ENCODE assay signal across 8 cellular contexts in the genomic region with DNA sequence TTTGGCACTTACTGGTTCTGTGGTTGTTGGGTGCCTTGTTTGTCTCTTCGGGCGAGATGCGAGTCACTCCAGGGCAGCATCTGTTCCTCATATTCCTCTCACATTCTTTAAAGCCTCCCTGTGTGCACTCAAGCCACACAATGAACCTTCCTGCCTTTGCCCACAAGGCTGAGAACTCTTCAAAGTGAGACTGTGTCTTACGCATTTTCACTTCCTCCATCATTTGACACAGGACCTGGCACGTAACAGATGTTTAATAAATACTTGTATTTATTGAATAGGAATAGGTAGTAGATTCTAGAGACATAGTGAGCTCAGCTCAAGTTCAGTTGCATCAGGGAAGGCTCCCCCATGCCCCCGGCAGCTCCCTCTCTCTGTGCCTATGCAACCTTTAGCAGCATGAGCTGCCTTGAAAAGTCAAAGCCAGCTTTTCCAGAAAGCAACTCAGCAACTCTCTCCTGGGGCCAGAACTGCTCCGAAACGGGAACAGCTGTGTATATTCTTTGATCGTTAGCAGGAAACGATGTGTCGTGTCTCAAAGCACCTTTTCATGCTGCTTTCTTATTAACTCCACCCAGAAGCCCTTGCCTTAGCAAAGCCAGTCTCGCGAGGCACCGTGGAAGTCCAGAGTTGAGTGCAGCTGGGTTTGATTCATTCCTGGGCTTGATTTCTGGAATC.
A peak's percentile ranks its signal among the peaks of the same experiment; 100 is the strongest.
DNase-seq lines count a peak whose midpoint lies in the region; ATAC-seq and TF ChIP-seq lines count a peak whose summit lies in the region.

No MANE protein-coding gene starts in this region.

- no peaks in the 10 kb centered on the region for H3K27me3 ChIP-seq in BLaER1
- no peaks in the 10 kb centered on the region for H3K27me3 ChIP-seq in gastrocnemius medialis

- H3K4me1 Mint-ChIP-seq in T-cell = peaks cover 27 to 46% (median 40%) of the 10 kb centered on the region in 3 donors

- H3K27ac ChIP-seq in BLaER1 = peak overlapping the region; percentile 57
- no peak overlapping the region for H3K27ac ChIP-seq in gastrocnemius medialis

- intact Hi-C loops in gastrocnemius medialis (cut with DNase I; ENCODE audit: low total_unique reads) = no loop called here

- TF ChIP-seq CTCF in epithelial cell of esophagus (IDR thresholded peaks at IDR 0.05; ENCODE audit: insufficient read depth, low read depth, low read length, missing control alignments) = no peak
- TF ChIP-seq CTCF in gastrocnemius medialis (IDR thresholded peaks at IDR 0.05 in 4 of 5, conservative IDR thresholded peaks at IDR 0.05 in 1 of 5) = no peak

- CTCF ChIA-PET in T-cell (lab: Charles Lee) = interaction anchor here (0.6 to 1.3 kb wide), 7 partner anchors 36 to 115 kb away, joined by 3 to 5 read pairs (median 3); no protein-coding TSS in a partner anchor

- DNase-seq in GM19240 (ENCODE audit: insufficient read length, low spot score) = peak; percentile 32
- peak in 33 of 34 experiments; percentile 9 to 72 (median 35) for DNase-seq in T-cell
- DNase-seq in epithelial cell of esophagus (ENCODE audit: low read depth) = peak; percentile 21
- DNase-seq in skeletal muscle cell (ENCODE audit: low read depth) = peak; percentile 28
- DNase-seq in gastrocnemius medialis = no peak
- DNase-seq in SW480 (ENCODE audit: low spot score) = no peak

- no peaks in the 10 kb centered on the region for H4K20me1 ChIP-seq in BLaER1

- H3K4me1 ChIP-seq in BLaER1 (peaks cover 44% of the 10 kb centered on the region), gastrocnemius medialis (no peaks in the 10 kb centered on the region)

- ATAC-seq in HG03196 (IDR thresholded peaks at IDR 0.05; ENCODE audit: unreplicated experiment) (peak; percentile 84), T-cell (replicated peaks in 1 of 4) (peak; percentile 79 to 89 (median 84)), gastrocnemius medialis (no peak)

- H3K4me3 Mint-ChIP-seq in T-cell = peak overlapping the region; percentile 31 to 75 (median 35)

- peak overlapping the region; percentile 27; the same call in 1 of the 2 replicates for H3K9ac ChIP-seq in BLaER1

- POLR2A ChIA-PET in T-cell (lab: Charles Lee) = interaction anchor here (0.5 to 1.2 kb wide), 5 partner anchors 20 to 165 kb away, joined by 3 to 7 read pairs (median 3); no protein-coding TSS in a partner anchor

- H3K9me3 ChIP-seq in BLaER1 (no peaks in the 10 kb centered on the region), gastrocnemius medialis (no peaks in the 10 kb centered on the region)

- H3K36me3 ChIP-seq in BLaER1 (no peaks in the 10 kb centered on the region; the same call in 1 of the 2 replicates), gastrocnemius medialis (no peaks in the 10 kb centered on the region)

- in situ Hi-C loops in gastrocnemius medialis (cut with MboI; ENCODE audit: low sequenced_read_pairs in 4 of 4) = no loop called here

- peak overlapping the region; percentile 83 for H3K4me2 ChIP-seq in BLaER1

- no peak for TF ChIP-seq POLR2A in gastrocnemius medialis (IDR thresholded peaks at IDR 0.05)

- no peaks in the 10 kb centered on the region for H3K27me3 Mint-ChIP-seq in T-cell

- peaks cover 9% of the 10 kb centered on the region for H3K36me3 Mint-ChIP-seq in T-cell

- peak overlapping the region; percentile 6; the same call in 1 of the 2 replicates for H3K4me3 ChIP-seq in BLaER1
- no peak overlapping the region for H3K4me3 ChIP-seq in epithelial cell of esophagus (ENCODE audit: low read length)
- no peak overlapping the region for H3K4me3 ChIP-seq in skeletal muscle cell (ENCODE audit: low read depth, low read length)
- no peak overlapping the region for H3K4me3 ChIP-seq in gastrocnemius medialis

- H3K9me3 Mint-ChIP-seq in T-cell = no peaks in the 10 kb centered on the region

- peak overlapping the region; percentile 78 to 94 for H3K27ac Mint-ChIP-seq in T-cell

Comparison
In these comparisons a context has a peak if more than half of its experiments do, and no peak if none do; other contexts are left out.
1. DNase-seq: peak in GM19240 (single experiment), T-cell (33 of 34), epithelial cell of esophagus (single experiment) and skeletal muscle cell (single experiment); none in gastrocnemius medialis (0 of 2) and SW480 (single experiment).
2. ATAC-seq: peak in HG03196 (single experiment) and T-cell (4 of 4); none in gastrocnemius medialis (0 of 2).